ENCODE assay signal across 12 cellular contexts in the genomic region with DNA sequence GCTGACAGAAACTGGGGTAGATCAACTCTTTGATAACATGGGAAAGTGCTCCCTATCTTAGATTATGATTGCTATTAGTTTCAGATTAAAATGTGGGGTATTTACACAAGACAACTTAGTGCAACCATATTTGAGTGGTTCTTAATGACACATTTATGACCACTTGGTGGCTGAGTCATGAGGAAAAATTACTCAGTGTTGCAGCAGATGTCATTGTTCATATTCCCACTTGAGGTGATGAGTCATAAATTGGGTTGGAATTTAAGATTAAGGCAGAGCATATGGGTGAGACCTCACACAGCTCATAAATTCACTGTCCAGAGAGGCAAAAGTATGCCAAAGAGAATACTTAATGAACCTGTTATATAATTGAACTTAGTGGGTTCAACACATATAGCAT.
A peak's percentile ranks its signal among the peaks of the same experiment; 100 is the strongest.
DNase-seq lines count a peak whose midpoint lies in the region; TF ChIP-seq lines count a peak whose summit lies in the region.
"Had no signal": no experiment of that assay in that cellular context is flagged by ENCODE, and none has a peak within 500 bp of the region (broad histone marks: within the 10 kb centered on the region; RNA-seq: fewer than 3 reads in every experiment).

No MANE protein-coding gene starts in this region.

- in situ Hi-C loops in ACHN (cut with HindIII; ENCODE audit: low pct_ligation_motif_present, low pct_unique_long_range_greater_than_20kb, low sequenced_read_pairs): no loop called here

- no peaks in the 10 kb centered on the region for H3K36me3 ChIP-seq in HEK293 (ENCODE audit: control insufficient read depth in 2 of 2, insufficient read depth in 1 of 2, low read length in 2 of 2)
- H3K36me3 ChIP-seq: transverse colon had no signal

- no peak overlapping the region for H3K27ac ChIP-seq in HEK293 (ENCODE audit: extremely low read depth, low read depth, low read length)
- H3K27ac ChIP-seq: transverse colon had no signal

- H3K4me1 ChIP-seq in HEK293 (ENCODE audit: control insufficient read depth, insufficient read depth, low read length): peaks cover 24% of the 10 kb centered on the region
- H3K4me1 ChIP-seq: Caco-2 had no signal

- no peak for TF ChIP-seq CTCF in HEK293 (tag by site-specific recombination; IDR thresholded peaks at IDR 0.05)
- TF ChIP-seq CTCF in fibroblast of pulmonary artery (IDR thresholded peaks at IDR 0.05; ENCODE audit: low read length, missing control alignments): no peak

- CTCF ChIA-PET in HEK293 (lab: Yijun Ruan, JAX): interaction anchor here (0.6 to 1.6 kb wide), 12 partner anchors 15 to 805 kb away, joined by 3 to 5 read pairs (median 4); no protein-coding TSS in a partner anchor

- H3K9me3 ChIP-seq in HEK293 (ENCODE audit: control insufficient read depth, insufficient read depth, low read depth, low read length): no peaks in the 10 kb centered on the region
- H3K9me3 ChIP-seq: Caco-2, transverse colon had no signal

- DNase-seq in ACHN (peak; percentile 58), NCI-H69 (lab: John Stamatoyannopoulos, UW) (peak; percentile 42), fibroblast of pulmonary artery (ENCODE audit: low read depth) (peak; percentile 36), SKM-1 (lab: John Stamatoyannopoulos, UW; ENCODE audit: unreplicated experiment) (no peak), islet precursor cell (no peak), COR-L47 (lab: John Stamatoyannopoulos, UW) (no peak), iPS-NIHi7 (ENCODE audit: extremely low spot score) (no peak)
- DNase-seq: midbrain; stimulated activated CD4-positive, alpha-beta T cell treated with anti-CD3 and anti-CD28 coated beads, Interleukin-1b, Interleukin-23, amount 100 ng/mL, for 48 hours; transverse colon had no signal

- POLR2A ChIA-PET in HEK293 (lab: Yijun Ruan, JAX): interaction anchor here (1.0 kb wide), 1 partner anchor 15 kb away, joined by 3 read pairs; no protein-coding TSS in a partner anchor

- H3K4me3 ChIP-seq in HEK293 (ENCODE audit: low read depth, low read length) (no peak overlapping the region), fibroblast of pulmonary artery (replicated peaks; ENCODE audit: low read depth, low read length) (no peak overlapping the region)
- H3K4me3 ChIP-seq: transverse colon had no signal

TF ChIP-seq in HEK293, 187 proteins besides CTCF, POLR2A, EP300 and RAD21 (continues in another document):
- peak; percentile 52; the same call in 1 of the 2 replicates for TF ChIP-seq TRIM28 (IDR thresholded peaks at IDR 0.05; ENCODE audit: borderline replicate concordance, low read length)
- TF ChIP-seq ZBTB21 (tag by site-specific recombination; IDR thresholded peaks at IDR 0.05): peak; percentile 86
- no peak; the same call in 1 of the 2 replicates for TF ChIP-seq ZNF169 (tag by site-specific recombination; IDR thresholded peaks at IDR 0.05)
- peak; percentile 73 for TF ChIP-seq ZBTB17 (tag by site-specific recombination; IDR thresholded peaks at IDR 0.05)
- TF ChIP-seq, protein P1, sequence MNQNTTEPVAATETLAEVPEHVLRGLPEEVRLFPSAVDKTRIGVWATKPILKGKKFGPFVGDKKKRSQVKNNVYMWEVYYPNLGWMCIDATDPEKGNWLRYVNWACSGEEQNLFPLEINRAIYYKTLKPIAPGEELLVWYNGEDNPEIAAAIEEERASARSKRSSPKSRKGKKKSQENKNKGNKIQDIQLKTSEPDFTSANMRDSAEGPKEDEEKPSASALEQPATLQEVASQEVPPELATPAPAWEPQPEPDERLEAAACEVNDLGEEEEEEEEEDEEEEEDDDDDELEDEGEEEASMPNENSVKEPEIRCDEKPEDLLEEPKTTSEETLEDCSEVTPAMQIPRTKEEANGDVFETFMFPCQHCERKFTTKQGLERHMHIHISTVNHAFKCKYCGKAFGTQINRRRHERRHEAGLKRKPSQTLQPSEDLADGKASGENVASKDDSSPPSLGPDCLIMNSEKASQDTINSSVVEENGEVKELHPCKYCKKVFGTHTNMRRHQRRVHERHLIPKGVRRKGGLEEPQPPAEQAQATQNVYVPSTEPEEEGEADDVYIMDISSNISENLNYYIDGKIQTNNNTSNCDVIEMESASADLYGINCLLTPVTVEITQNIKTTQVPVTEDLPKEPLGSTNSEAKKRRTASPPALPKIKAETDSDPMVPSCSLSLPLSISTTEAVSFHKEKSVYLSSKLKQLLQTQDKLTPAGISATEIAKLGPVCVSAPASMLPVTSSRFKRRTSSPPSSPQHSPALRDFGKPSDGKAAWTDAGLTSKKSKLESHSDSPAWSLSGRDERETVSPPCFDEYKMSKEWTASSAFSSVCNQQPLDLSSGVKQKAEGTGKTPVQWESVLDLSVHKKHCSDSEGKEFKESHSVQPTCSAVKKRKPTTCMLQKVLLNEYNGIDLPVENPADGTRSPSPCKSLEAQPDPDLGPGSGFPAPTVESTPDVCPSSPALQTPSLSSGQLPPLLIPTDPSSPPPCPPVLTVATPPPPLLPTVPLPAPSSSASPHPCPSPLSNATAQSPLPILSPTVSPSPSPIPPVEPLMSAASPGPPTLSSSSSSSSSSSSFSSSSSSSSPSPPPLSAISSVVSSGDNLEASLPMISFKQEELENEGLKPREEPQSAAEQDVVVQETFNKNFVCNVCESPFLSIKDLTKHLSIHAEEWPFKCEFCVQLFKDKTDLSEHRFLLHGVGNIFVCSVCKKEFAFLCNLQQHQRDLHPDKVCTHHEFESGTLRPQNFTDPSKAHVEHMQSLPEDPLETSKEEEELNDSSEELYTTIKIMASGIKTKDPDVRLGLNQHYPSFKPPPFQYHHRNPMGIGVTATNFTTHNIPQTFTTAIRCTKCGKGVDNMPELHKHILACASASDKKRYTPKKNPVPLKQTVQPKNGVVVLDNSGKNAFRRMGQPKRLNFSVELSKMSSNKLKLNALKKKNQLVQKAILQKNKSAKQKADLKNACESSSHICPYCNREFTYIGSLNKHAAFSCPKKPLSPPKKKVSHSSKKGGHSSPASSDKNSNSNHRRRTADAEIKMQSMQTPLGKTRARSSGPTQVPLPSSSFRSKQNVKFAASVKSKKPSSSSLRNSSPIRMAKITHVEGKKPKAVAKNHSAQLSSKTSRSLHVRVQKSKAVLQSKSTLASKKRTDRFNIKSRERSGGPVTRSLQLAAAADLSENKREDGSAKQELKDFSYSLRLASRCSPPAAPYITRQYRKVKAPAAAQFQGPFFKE (tag by site-specific recombination; IDR thresholded peaks at IDR 0.05; ENCODE audit: borderline replicate concordance): no peak
- TF ChIP-seq, protein P2, sequence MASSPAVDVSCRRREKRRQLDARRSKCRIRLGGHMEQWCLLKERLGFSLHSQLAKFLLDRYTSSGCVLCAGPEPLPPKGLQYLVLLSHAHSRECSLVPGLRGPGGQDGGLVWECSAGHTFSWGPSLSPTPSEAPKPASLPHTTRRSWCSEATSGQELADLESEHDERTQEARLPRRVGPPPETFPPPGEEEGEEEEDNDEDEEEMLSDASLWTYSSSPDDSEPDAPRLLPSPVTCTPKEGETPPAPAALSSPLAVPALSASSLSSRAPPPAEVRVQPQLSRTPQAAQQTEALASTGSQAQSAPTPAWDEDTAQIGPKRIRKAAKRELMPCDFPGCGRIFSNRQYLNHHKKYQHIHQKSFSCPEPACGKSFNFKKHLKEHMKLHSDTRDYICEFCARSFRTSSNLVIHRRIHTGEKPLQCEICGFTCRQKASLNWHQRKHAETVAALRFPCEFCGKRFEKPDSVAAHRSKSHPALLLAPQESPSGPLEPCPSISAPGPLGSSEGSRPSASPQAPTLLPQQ (tag by site-specific recombination; IDR thresholded peaks at IDR 0.05): peak; percentile 91
- no peak for TF ChIP-seq ZNF596 (tag by site-specific recombination; IDR thresholded peaks at IDR 0.05)
- TF ChIP-seq ZIC2 (tag by site-specific recombination; IDR thresholded peaks at IDR 0.05): no peak
- 0 out of 2 replicates have a peak, but pooled peaks have one; percentile 38 for TF ChIP-seq ZNF626 (tag by site-specific recombination; IDR thresholded peaks at IDR 0.05)
- TF ChIP-seq ZNF837 (tag by site-specific recombination; IDR thresholded peaks at IDR 0.05): no peak
- no peak for TF ChIP-seq ELK4 (IDR thresholded peaks at IDR 0.05; ENCODE audit: borderline replicate concordance, low read depth, low read length)
- TF ChIP-seq ZNF473 (tag by site-specific recombination; IDR thresholded peaks at IDR 0.05): no peak
- peak; percentile 99 for TF ChIP-seq TSHZ1 (tag by site-specific recombination; IDR thresholded peaks at IDR 0.05; ENCODE audit: borderline replicate concordance)

Comparison
In these comparisons a context has a peak if more than half of its experiments do, and no peak if none do; other contexts are left out.
1. DNase-seq: peak in ACHN (single experiment), NCI-H69 (single experiment) and fibroblast of pulmonary artery (single experiment); none in SKM-1 (single experiment), islet precursor cell (single experiment), COR-L47 (single experiment) and iPS-NIHi7 (single experiment).